In the genomic region with DNA sequence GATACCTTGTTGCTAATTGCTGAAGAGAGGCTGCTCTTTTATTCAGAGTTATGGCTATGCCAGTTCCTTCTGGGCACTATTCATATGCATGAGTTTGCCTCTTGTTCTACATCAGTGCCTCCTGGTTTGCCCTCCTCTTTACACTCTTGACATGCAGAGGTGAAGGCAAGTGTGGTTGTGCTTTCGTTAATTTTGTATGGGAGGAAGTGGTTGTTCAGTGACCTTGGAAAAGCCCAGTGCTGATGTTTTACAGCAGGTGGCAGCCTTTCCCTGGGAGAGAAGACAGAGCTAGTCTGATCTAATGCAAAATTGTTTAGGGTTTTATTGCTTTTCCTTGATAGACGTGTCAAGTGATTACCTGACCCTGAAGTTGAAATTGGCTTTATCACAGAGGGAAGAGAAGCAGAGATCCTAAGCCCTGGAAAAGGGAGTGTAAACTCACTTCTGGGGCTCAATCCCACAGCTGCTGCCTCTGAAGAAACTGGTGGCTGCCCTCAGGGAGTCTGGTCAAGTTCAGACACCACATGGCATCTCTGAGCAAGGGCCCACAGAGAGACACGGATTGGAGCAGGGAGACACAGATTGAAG, we compare ENCODE assay signal across 8 cellular contexts. TPM values are rescaled to one million over a fixed set of nuclear protein-coding genes. Genes with fewer than 3 reads are reported as not detected.
DNase-seq lines count a peak whose midpoint lies in the region; FAIRE-seq and TF ChIP-seq lines count a peak whose summit lies in the region.

No MANE protein-coding gene starts in this region.

- H3K4me2 ChIP-seq in MM.1S (ENCODE audit: low read depth, low read length) (peak overlapping the region; percentile 14; the same call in 1 of the 2 replicates), trophoblast cell (ENCODE audit: low read length) (no peak overlapping the region)

- H3F3A ChIP-seq in MM.1S (ENCODE audit: insufficient read depth, low read length), result peaks cover 12% of the 10 kb centered on the region

- peak; percentile 38 for DNase-seq in GF-D8 (lab: John Stamatoyannopoulos, UW)
- peak; percentile 57 for DNase-seq in H7
- DNase-seq in MM.1S, result peak; percentile 83
- peak; percentile 30 for DNase-seq in SHP77 treated with DMSO at 0.1 percent for 48 hours (lab: John Stamatoyannopoulos, UW)
- peak; percentile 86 for DNase-seq in activated effector memory CD4-positive, alpha-beta T cell treated with anti-CD3 and anti-CD28 coated beads, Interleukin-2, amount 50 U/mL, for 16 hours
- peak; percentile 64 for DNase-seq in frontal cortex (ENCODE audit: low spot score in 2 of 2)
- peak; percentile 54 to 75 for DNase-seq in trophoblast cell
- no peak for DNase-seq in vagina (ENCODE audit: extremely low spot score in 2 of 2)

- H3K9me3 ChIP-seq in MM.1S (replicated peaks; ENCODE audit: insufficient read depth, low read length), result no peaks in the 10 kb centered on the region
- H3K9me3 ChIP-seq in trophoblast cell (ENCODE audit: insufficient read depth, low read depth, low read length), result no peaks in the 10 kb centered on the region
- H3K9me3 ChIP-seq in vagina, result no peaks in the 10 kb centered on the region

- no peaks in the 10 kb centered on the region for H3K9me2 ChIP-seq in MM.1S (replicated peaks; ENCODE audit: insufficient read depth, low read length)

- H2BK5ac ChIP-seq in trophoblast cell (ENCODE audit: low read depth, low read length, poor library complexity), result no peak overlapping the region

- H3K4me3 ChIP-seq in H7 (ENCODE audit: insufficient read depth, low read depth, low read length) (no peak overlapping the region), MM.1S (ENCODE audit: low read length) (no peak overlapping the region), trophoblast cell (ENCODE audit: low read depth, low read length) (no peak overlapping the region), vagina (no peak overlapping the region)

- FAIRE-seq in frontal cortex (lab: Jason Lieb, UNC), result no peak

- no peak overlapping the region for H3K18ac ChIP-seq in trophoblast cell (ENCODE audit: low read length)

- H3K23ac ChIP-seq in trophoblast cell (ENCODE audit: low read length), result no peak overlapping the region

- intact Hi-C loops in vagina (cut with DNase I), result loop anchor here (5.0 kb wide), 1 partner anchor 278 kb away; no protein-coding TSS in a partner anchor

- H3K36me3 ChIP-seq in H7 (replicated peaks; ENCODE audit: control insufficient read depth, insufficient read depth, low read length) (no peaks in the 10 kb centered on the region), MM.1S (replicated peaks; ENCODE audit: insufficient read depth, low read length) (no peaks in the 10 kb centered on the region), trophoblast cell (ENCODE audit: control insufficient read depth in 1 of 2, insufficient read depth in 2 of 2, low read length in 2 of 2) (no peaks in the 10 kb centered on the region), vagina (no peaks in the 10 kb centered on the region)

- H3K9ac ChIP-seq in MM.1S (ENCODE audit: low read length), result no peak overlapping the region
- H3K9ac ChIP-seq in trophoblast cell (ENCODE audit: low read length), result no peak overlapping the region

- no peak overlapping the region for H4K91ac ChIP-seq in trophoblast cell (ENCODE audit: low read depth, low read length)

- H3K27ac ChIP-seq in MM.1S (ENCODE audit: low read length) (no peak overlapping the region), trophoblast cell (ENCODE audit: low read depth, low read length) (no peak overlapping the region), vagina (no peak overlapping the region)

- peaks cover 25% of the 10 kb centered on the region for H3K4me1 ChIP-seq in MM.1S (ENCODE audit: low read length)
- peaks cover 5 to 10% of the 10 kb centered on the region in 2 experiments for H3K4me1 ChIP-seq in trophoblast cell (ENCODE audit: control insufficient read depth in 1 of 2, insufficient read depth in 2 of 2, low read length in 2 of 2)
- H3K4me1 ChIP-seq in vagina, result peaks cover 8% of the 10 kb centered on the region

- H3K79me1 ChIP-seq in trophoblast cell (ENCODE audit: low read length), result peaks cover 6% of the 10 kb centered on the region

- no peak overlapping the region for H3K4ac ChIP-seq in trophoblast cell (ENCODE audit: low read depth, low read length)

- peak; percentile 93 for TF ChIP-seq CTCF in MM.1S (IDR thresholded peaks at IDR 0.05; ENCODE audit: low read length)
- peak; percentile 79 to 84 (median 82) for TF ChIP-seq CTCF in vagina (IDR thresholded peaks at IDR 0.05)

- H4K12ac ChIP-seq in trophoblast cell (ENCODE audit: low read depth, low read length), result no peak overlapping the region

- 0 out of 2 replicates have a peak overlapping the region, but pooled peaks have one; percentile 26 for H2AFZ ChIP-seq in MM.1S (ENCODE audit: low read length)
- H2AFZ ChIP-seq in trophoblast cell (ENCODE audit: insufficient read depth, low read length, poor library complexity), result no peak overlapping the region

- H2AK5ac ChIP-seq in trophoblast cell (ENCODE audit: low read length), result no peak overlapping the region

- H3K14ac ChIP-seq in trophoblast cell (ENCODE audit: low read length), result no peak overlapping the region

- TF ChIP-seq POLR2A in vagina (IDR thresholded peaks at IDR 0.05), result no peak

- no peak overlapping the region for H2BK12ac ChIP-seq in trophoblast cell (ENCODE audit: low read length)

- H4K8ac ChIP-seq in trophoblast cell (ENCODE audit: low read depth, low read length), result no peak overlapping the region

- H4K20me1 ChIP-seq in MM.1S (ENCODE audit: insufficient read depth, low read length), result no peaks in the 10 kb centered on the region

- no peaks in the 10 kb centered on the region for H3K27me3 ChIP-seq in H7 (ENCODE audit: control insufficient read depth, insufficient read depth, low read length)
- no peaks in the 10 kb centered on the region for H3K27me3 ChIP-seq in MM.1S (replicated peaks; ENCODE audit: insufficient read depth, low read length)
- no peaks in the 10 kb centered on the region for H3K27me3 ChIP-seq in trophoblast cell (ENCODE audit: insufficient read depth, low read length)
- H3K27me3 ChIP-seq in vagina, result no peaks in the 10 kb centered on the region

- no CpG with 5 or more reads among the region's 3 CpGs for WGBS in trophoblast cell (ENCODE audit: extremely low coverage, insufficient coverage, insufficient read length)

- no peak overlapping the region for H2BK120ac ChIP-seq in trophoblast cell (ENCODE audit: insufficient read depth, low read length, poor library complexity)

- no peaks in the 10 kb centered on the region for H3K79me2 ChIP-seq in MM.1S (ENCODE audit: low read length)
- no peaks in the 10 kb centered on the region for H3K79me2 ChIP-seq in trophoblast cell (ENCODE audit: control insufficient read depth, insufficient read depth, low read length, poor library complexity)

RNA-seq across cellular contexts. Expression of gene VPS54, which starts 30.5 kb away (rescaled TPM):
- total RNA-seq in H7 (2014; rRNA removed; shearing (Covaris generic)), result 19.9 and 26.3 TPM in 2 replicates
- 38.7 TPM for total RNA-seq in frontal cortex
- polyA plus RNA-seq in trophoblast cell (2013), result 14.6 and 15.9 TPM in 2 replicates
- 22.3 TPM for total RNA-seq in vagina

Comparison
In these comparisons a context has a peak if more than half of its experiments do, and no peak if none do; other contexts are left out.
1. DNase-seq: peak in GF-D8 (single experiment), H7 (single experiment), MM.1S (single experiment), SHP77 treated with DMSO at 0.1 percent for 48 hours (single experiment), activated effector memory CD4-positive, alpha-beta T cell treated with anti-CD3 and anti-CD28 coated beads, Interleukin-2, amount 50 U/mL, for 16 hours (single experiment), frontal cortex (2 of 2) and trophoblast cell (2 of 2); none in vagina (0 of 2).